In the genomic region with DNA sequence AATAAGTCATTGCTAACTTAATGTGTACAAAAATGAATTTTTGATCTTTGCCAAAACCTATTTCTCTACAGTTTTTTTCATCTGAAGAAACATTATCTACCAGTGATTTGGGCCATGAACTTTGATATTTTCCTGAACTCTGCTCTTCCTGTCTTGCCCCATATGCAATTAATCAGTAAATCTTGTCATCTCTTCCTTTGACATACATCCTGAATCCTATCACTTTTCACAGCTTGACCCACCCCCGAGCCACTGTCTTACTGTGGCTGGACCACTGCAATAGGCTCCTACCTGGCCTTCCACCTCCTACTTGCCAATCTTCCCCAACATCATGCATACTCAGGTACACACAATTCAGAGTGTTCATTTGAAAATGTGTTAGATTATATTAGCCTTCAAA, we compare ENCODE assay signal across 9 cellular contexts. TPM values are rescaled to one million over a fixed set of nuclear protein-coding genes. Genes with fewer than 3 reads are reported as not detected.
"Had no signal": no experiment of that assay in that cellular context is flagged by ENCODE, and none has a peak within 500 bp of the region (broad histone marks: within the 10 kb centered on the region; RNA-seq: fewer than 3 reads in every experiment).

No MANE protein-coding gene starts in this region.

- H3K9ac ChIP-seq: GM23248 had no signal

- H3K9me3 ChIP-seq: HAP-1 had no signal

- H3K27ac ChIP-seq: GM23248 had no signal

- H3K4me3 ChIP-seq: GM23248, HAP-1 had no signal

- FAIRE-seq: HTR-8/SVneo had no signal

- DNase-seq: GM23248, GOT3, H7, HFFc6, KBM-7 had no signal

- H2AFZ ChIP-seq: GM23248 had no signal

- H3K36me3 ChIP-seq: HAP-1 had no signal

RNA-seq across cellular contexts. Expression of a gene that starts 46.4 kb away (rescaled TPM):
- total RNA-seq: GM23248, H4, H7, HFFc6, HT-29 had no signal
- polyA plus RNA-seq: GM23248 had no signal
